ENCODE assay signal across 17 cellular contexts in genomic region chr17:10019941-10020403, GRCh38.
DNase-seq lines count a peak whose midpoint lies in the region; ATAC-seq and TF ChIP-seq lines count a peak whose summit lies in the region.
"Had no signal": no experiment of that assay in that cellular context is flagged by ENCODE, and none has a peak within 500 bp of the region (broad histone marks: within the 10 kb centered on the region; RNA-seq: fewer than 3 reads in every experiment).

No MANE protein-coding gene starts in this region.

- no peak overlapping the region for H2AFZ ChIP-seq in GM23338

- peaks cover 8% of the 10 kb centered on the region for H3K4me1 ChIP-seq in GM23338 (ENCODE audit: insufficient read depth)
- H3K4me1 ChIP-seq: prostate gland had no signal

- intact Hi-C loops in sciatic nerve (cut with DNase I) (no loop called here), Calu3 (cut with micrococcal nuclease; ENCODE audit: unreplicated experiment) (no loop called here)

- H3K9me3 Mint-ChIP-seq in GM23338 (no peaks in the 10 kb centered on the region), Calu3 (ENCODE audit: low read depth, unreplicated experiment) (peaks cover 3% of the 10 kb centered on the region)
- H3K9me3 Mint-ChIP-seq: T-helper 1 cell treated with Interleukin-12 subunit alpha and Interleukin-12 subunit beta and Interleukin-4 antibody, amounts not matched to agents 30 μg/mL and 1 μg/mL, for 36 hours had no signal

- no peaks in the 10 kb centered on the region for H4K20me1 ChIP-seq in GM23338 (replicated peaks; ENCODE audit: insufficient read depth)

- 0 out of 2 replicates have a peak, but pooled peaks cover 3% of the 10 kb centered on the region for H3K9me2 ChIP-seq in GM23338 (ENCODE audit: insufficient read depth)

- CTCF ChIA-PET in RWPE1 (lab: Yijun Ruan, JAX) (no interaction called here), Calu3 (lab: Charles Lee) (no interaction called here)

- POLR2A ChIA-PET in RWPE1 (lab: Yijun Ruan, JAX; ENCODE audit: low non-redundant PET) = interaction anchor here (0.8 kb wide), 1 partner anchor 565 kb away, joined by 4 read pairs; no protein-coding TSS in a partner anchor

- 0 out of 2 replicates have a peak overlapping the region, but pooled peaks have one; percentile 38 for H3K27ac Mint-ChIP-seq in GM23338
- no peak overlapping the region for H3K27ac Mint-ChIP-seq in Calu3 (ENCODE audit: unreplicated experiment)
- H3K27ac Mint-ChIP-seq: T-helper 1 cell treated with Interleukin-12 subunit alpha and Interleukin-12 subunit beta and Interleukin-4 antibody, amounts not matched to agents 30 μg/mL and 1 μg/mL, for 36 hours had no signal

- H3K4me1 Mint-ChIP-seq in GM23338 (peaks cover 25% of the 10 kb centered on the region; the same call in 2 of the 3 replicates), Calu3 (ENCODE audit: low read depth, unreplicated experiment) (no peaks in the 10 kb centered on the region)

- H3K27me3 Mint-ChIP-seq in GM23338 (ENCODE audit: insufficient read depth, low read depth, poor library complexity) = peaks cover 8% of the 10 kb centered on the region
- no peaks in the 10 kb centered on the region for H3K27me3 Mint-ChIP-seq in Calu3 (ENCODE audit: unreplicated experiment)

- TF ChIP-seq CTCF in GM23338 (conservative IDR thresholded peaks at IDR 0.05; ENCODE audit: low read depth in 2 of 2) (no peak), RWPE1 (conservative IDR thresholded peaks at IDR 0.05; ENCODE audit: low read depth) (no peak), Calu3 (IDR thresholded peaks at IDR 0.05; ENCODE audit: unreplicated experiment) (no peak)

- H3K79me2 ChIP-seq in GM23338 (replicated peaks; ENCODE audit: insufficient read depth) = no peaks in the 10 kb centered on the region

- H3F3A ChIP-seq in GM23338 (replicated peaks; ENCODE audit: low read depth) = 0 out of 2 replicates have a peak, but pooled peaks cover 2% of the 10 kb centered on the region

- DNase-seq in GM23338 (ENCODE audit: low spot score) = no peak
- DNase-seq in NOMO-1 treated with DMSO at 0.1 percent for 48 hours (lab: John Stamatoyannopoulos, UW; ENCODE audit: unreplicated experiment) = peak; percentile 64
- peak; percentile 83 for DNase-seq in left kidney (ENCODE audit: low read depth, low spot score)
- no peak for DNase-seq in sciatic nerve (ENCODE audit: low spot score)
- no peak for DNase-seq in RWPE1 (ENCODE audit: low spot score)
- DNase-seq in Calu3 = no peak
- DNase-seq: activated CD4-positive, alpha-beta T cell treated with anti-CD3 and anti-CD28 coated beads for 1 hour; activated naive CD4-positive, alpha-beta T cell; brain microvascular endothelial cell; DMS153; NCI-H2081 treated with DMSO at 0.1 percent for 48 hours; NCI-H774 had no signal

- ATAC-seq in GM23338 (no peak), sciatic nerve (peak; percentile 21), GM21526 (IDR thresholded peaks at IDR 0.05; ENCODE audit: low FRiP score, unreplicated experiment) (no peak), HG03097 (IDR thresholded peaks at IDR 0.05; ENCODE audit: low FRiP score, unreplicated experiment) (no peak)

- no peak overlapping the region for H3K4me2 ChIP-seq in GM23338

- no peak overlapping the region for H3K27ac ChIP-seq in GM23338 (ENCODE audit: low read depth)
- no peak overlapping the region for H3K27ac ChIP-seq in RWPE1
- H3K27ac ChIP-seq: brain microvascular endothelial cell, prostate gland, suprapubic skin had no signal

- H3K27me3 ChIP-seq in GM23338 (ENCODE audit: insufficient read depth) = no peaks in the 10 kb centered on the region
- H3K27me3 ChIP-seq: brain microvascular endothelial cell, suprapubic skin had no signal

- H3K4me3 Mint-ChIP-seq in GM23338 (no peak overlapping the region), Calu3 (ENCODE audit: low read depth, unreplicated experiment) (no peak overlapping the region)
- H3K4me3 Mint-ChIP-seq: T-helper 1 cell treated with Interleukin-12 subunit alpha and Interleukin-12 subunit beta and Interleukin-4 antibody, amounts not matched to agents 30 μg/mL and 1 μg/mL, for 36 hours had no signal

- H3K36me3 ChIP-seq in GM23338 (ENCODE audit: insufficient read depth) = no peaks in the 10 kb centered on the region
- H3K36me3 ChIP-seq: brain microvascular endothelial cell, prostate gland, suprapubic skin had no signal

- no peak overlapping the region for H3K4me3 ChIP-seq in GM23338
- H3K4me3 ChIP-seq: prostate gland, suprapubic skin had no signal

- H3K36me3 Mint-ChIP-seq in GM23338 (ENCODE audit: low read depth) = no peaks in the 10 kb centered on the region
- H3K36me3 Mint-ChIP-seq in Calu3 (ENCODE audit: insufficient read depth, unreplicated experiment) = no peaks in the 10 kb centered on the region

- no TSS peak for BruUV-seq in Calu3 (replicated peaks; lab: Mats Ljungman, UMichigan)

TF ChIP-seq in GM23338, 12 proteins besides CTCF, POLR2A, EP300 and RAD21 (continues in another document):
- no peak for TF ChIP-seq STAT1 (IDR thresholded peaks at IDR 0.05; ENCODE audit: unreplicated experiment)
- no peak for TF ChIP-seq ZNF114 (CRISPR knock-in tag; IDR thresholded peaks at IDR 0.05)
- TF ChIP-seq, protein P1, sequence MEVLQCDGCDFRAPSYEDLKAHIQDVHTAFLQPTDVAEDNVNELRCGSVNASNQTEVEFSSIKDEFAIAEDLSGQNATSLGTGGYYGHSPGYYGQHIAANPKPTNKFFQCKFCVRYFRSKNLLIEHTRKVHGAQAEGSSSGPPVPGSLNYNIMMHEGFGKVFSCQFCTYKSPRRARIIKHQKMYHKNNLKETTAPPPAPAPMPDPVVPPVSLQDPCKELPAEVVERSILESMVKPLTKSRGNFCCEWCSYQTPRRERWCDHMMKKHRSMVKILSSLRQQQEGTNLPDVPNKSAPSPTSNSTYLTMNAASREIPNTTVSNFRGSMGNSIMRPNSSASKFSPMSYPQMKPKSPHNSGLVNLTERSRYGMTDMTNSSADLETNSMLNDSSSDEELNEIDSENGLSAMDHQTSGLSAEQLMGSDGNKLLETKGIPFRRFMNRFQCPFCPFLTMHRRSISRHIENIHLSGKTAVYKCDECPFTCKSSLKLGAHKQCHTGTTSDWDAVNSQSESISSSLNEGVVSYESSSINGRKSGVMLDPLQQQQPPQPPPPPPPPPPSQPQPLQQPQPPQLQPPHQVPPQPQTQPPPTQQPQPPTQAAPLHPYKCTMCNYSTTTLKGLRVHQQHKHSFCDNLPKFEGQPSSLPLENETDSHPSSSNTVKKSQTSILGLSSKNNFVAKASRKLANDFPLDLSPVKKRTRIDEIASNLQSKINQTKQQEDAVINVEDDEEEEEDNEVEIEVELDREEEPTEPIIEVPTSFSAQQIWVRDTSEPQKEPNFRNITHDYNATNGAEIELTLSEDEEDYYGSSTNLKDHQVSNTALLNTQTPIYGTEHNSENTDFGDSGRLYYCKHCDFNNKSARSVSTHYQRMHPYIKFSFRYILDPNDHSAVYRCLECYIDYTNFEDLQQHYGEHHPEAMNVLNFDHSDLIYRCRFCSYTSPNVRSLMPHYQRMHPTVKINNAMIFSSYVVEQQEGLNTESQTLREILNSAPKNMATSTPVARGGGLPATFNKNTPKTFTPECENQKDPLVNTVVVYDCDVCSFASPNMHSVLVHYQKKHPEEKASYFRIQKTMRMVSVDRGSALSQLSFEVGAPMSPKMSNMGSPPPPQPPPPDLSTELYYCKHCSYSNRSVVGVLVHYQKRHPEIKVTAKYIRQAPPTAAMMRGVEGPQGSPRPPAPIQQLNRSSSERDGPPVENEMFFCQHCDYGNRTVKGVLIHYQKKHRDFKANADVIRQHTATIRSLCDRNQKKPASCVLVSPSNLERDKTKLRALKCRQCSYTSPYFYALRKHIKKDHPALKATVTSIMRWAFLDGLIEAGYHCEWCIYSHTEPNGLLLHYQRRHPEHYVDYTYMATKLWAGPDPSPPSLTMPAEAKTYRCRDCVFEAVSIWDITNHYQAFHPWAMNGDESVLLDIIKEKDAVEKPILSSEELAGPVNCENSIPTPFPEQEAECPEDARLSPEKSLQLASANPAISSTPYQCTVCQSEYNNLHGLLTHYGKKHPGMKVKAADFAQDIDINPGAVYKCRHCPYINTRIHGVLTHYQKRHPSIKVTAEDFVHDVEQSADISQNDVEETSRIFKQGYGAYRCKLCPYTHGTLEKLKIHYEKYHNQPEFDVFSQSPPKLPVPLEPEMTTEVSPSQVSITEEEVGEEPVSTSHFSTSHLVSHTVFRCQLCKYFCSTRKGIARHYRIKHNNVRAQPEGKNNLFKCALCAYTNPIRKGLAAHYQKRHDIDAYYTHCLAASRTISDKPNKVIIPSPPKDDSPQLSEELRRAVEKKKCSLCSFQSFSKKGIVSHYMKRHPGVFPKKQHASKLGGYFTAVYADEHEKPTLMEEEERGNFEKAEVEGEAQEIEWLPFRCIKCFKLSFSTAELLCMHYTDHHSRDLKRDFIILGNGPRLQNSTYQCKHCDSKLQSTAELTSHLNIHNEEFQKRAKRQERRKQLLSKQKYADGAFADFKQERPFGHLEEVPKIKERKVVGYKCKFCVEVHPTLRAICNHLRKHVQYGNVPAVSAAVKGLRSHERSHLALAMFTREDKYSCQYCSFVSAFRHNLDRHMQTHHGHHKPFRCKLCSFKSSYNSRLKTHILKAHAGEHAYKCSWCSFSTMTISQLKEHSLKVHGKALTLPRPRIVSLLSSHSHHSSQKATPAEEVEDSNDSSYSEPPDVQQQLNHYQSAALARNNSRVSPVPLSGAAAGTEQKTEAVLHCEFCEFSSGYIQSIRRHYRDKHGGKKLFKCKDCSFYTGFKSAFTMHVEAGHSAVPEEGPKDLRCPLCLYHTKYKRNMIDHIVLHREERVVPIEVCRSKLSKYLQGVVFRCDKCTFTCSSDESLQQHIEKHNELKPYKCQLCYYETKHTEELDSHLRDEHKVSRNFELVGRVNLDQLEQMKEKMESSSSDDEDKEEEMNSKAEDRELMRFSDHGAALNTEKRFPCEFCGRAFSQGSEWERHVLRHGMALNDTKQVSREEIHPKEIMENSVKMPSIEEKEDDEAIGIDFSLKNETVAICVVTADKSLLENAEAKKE (CRISPR knock-in tag; IDR thresholded peaks at IDR 0.05) = no peak
- TF ChIP-seq EZH2phosphoT487 (IDR thresholded peaks at IDR 0.05; ENCODE audit: unreplicated experiment) = no peak

Comparison
In these comparisons a context has a peak if more than half of its experiments do, and no peak if none do; other contexts are left out.
1. DNase-seq: peak in NOMO-1 treated with DMSO at 0.1 percent for 48 hours (single experiment) and left kidney (single experiment); none in GM23338 (single experiment), sciatic nerve (single experiment), RWPE1 (single experiment) and Calu3 (single experiment).